ENCODE assay signal across 24 cellular contexts in genomic region chr7:116283595-116284204, GRCh38.
"Had no signal": no experiment of that assay in that cellular context is flagged by ENCODE, and none has a peak within 500 bp of the region (broad histone marks: within the 10 kb centered on the region; RNA-seq: fewer than 3 reads in every experiment).

No MANE protein-coding gene starts in this region.

- H3K4me3 Mint-ChIP-seq: activated CD8-positive, alpha-beta memory T cell treated with anti-CD3 and anti-CD28 coated beads, Interleukin-2, amount 10 ng/mL, durations not matched to agents 7 days and 5 days; activated naive CD8-positive, alpha-beta T cell; activated T-cell treated with anti-CD3 and anti-CD28 coated beads, Interleukin-2, amount 50 U/mL, for 24 hours; brain; T-helper 1 cell treated with Interleukin-12 subunit alpha and Interleukin-12 subunit beta and Interleukin-4 antibody, amounts not matched to agents 30 μg/mL and 1 μg/mL, for 36 hours had no signal

- H3K36me3 Mint-ChIP-seq: activated naive CD8-positive, alpha-beta T cell; brain had no signal

- H3K27ac ChIP-seq: cardiac muscle cell had no signal

- H3K27ac Mint-ChIP-seq: activated CD8-positive, alpha-beta memory T cell treated with anti-CD3 and anti-CD28 coated beads, Interleukin-2, amount 10 ng/mL, durations not matched to agents 7 days and 5 days; activated naive CD8-positive, alpha-beta T cell; activated T-cell treated with anti-CD3 and anti-CD28 coated beads, Interleukin-2, amount 50 U/mL, for 24 hours; brain; T-helper 1 cell treated with Interleukin-12 subunit alpha and Interleukin-12 subunit beta and Interleukin-4 antibody, amounts not matched to agents 30 μg/mL and 1 μg/mL, for 36 hours had no signal

- H3K27me3 ChIP-seq: cardiac muscle cell had no signal

- FAIRE-seq: astrocyte had no signal

- H3K9me3 Mint-ChIP-seq: activated T-cell treated with anti-CD3 and anti-CD28 coated beads, Interleukin-2, amount 50 U/mL, for 24 hours; brain; T-helper 1 cell treated with Interleukin-12 subunit alpha and Interleukin-12 subunit beta and Interleukin-4 antibody, amounts not matched to agents 30 μg/mL and 1 μg/mL, for 36 hours had no signal

- DNase-seq: activated CD4-positive, alpha-beta T cell treated with anti-CD3 and anti-CD28 coated beads for 48 hours; activated CD4-positive, alpha-beta T cell treated with anti-CD3 and anti-CD28 coated beads, Interleukin-2, amount 50 U/mL, for 48 hours; activated CD8-positive, alpha-beta memory T cell treated with anti-CD3 and anti-CD28 coated beads, Interleukin-2, amount 10 ng/mL, durations not matched to agents 7 days and 5 days; activated effector memory CD4-positive, alpha-beta T cell treated with anti-CD3 and anti-CD28 coated beads, Interleukin-2, amount 50 U/mL, for 16 hours; activated naive CD4-positive, alpha-beta T cell treated with Interleukin-2 at 50 U/mL for 16 hours; activated T-cell treated with anti-CD3 and anti-CD28 coated beads, Interleukin-2, amount 50 U/mL, for 24 hours; amygdala; MM.1S; NCI-H1105; NCI-H1436; NCI-H1694 treated with DMSO at 0.1 percent for 48 hours; NCI-H2029 treated with DMSO at 0.1 percent for 48 hours; NCI-H345; NCI-H510A; NCI-H69; NK-92 treated with Interleukin-12 subunit alpha and Interleukin-12 subunit beta, amount 100 ng/mL, for 24 hours; OCI-M1; SHP77 treated with DMSO at 0.1 percent for 48 hours had no signal

- ATAC-seq: activated CD4-positive, CD25-positive, alpha-beta regulatory T cell treated with anti-CD3 and anti-CD28 coated beads, Interleukin-2, amount 50 U/mL, for 24 hours; activated CD8-positive, alpha-beta memory T cell treated with anti-CD3 and anti-CD28 coated beads, Interleukin-2, amount 10 ng/mL, durations not matched to agents 7 days and 5 days had no signal

- H3K4me3 ChIP-seq: cardiac muscle cell had no signal

- H3K36me3 ChIP-seq: cardiac muscle cell had no signal
